In the genomic region with DNA sequence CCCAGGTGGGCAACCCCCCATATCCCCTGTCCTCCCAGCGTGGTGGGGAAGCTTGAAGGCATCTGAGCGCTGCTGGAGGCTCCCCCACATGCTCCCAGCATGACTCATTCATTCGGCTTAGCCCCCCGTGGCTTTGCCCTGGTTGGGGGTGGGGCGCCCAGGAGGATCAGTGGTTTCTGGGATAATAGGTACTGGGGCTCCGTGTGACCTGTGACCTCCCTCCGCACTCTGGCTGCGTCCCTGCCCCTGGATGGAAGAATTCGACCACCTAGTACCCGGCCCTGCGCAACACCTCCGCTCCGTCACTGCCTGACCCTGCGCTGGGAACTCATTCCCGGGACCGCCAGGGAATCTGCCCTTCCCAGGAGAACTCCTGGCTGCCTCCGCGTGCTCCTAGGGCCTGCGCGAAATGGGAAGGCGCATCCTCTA, we compare ENCODE assay signal across 9 cellular contexts. TPM values are rescaled to one million over a fixed set of nuclear protein-coding genes. Genes with fewer than 3 reads are reported as not detected.
A peak's percentile ranks its signal among the peaks of the same experiment; 100 is the strongest.
DNase-seq lines count a peak whose midpoint lies in the region; ATAC-seq, FAIRE-seq and TF ChIP-seq lines count a peak whose summit lies in the region.
"Had no signal": no experiment of that assay in that cellular context is flagged by ENCODE, and none has a peak within 500 bp of the region (broad histone marks: within the 10 kb centered on the region; RNA-seq: fewer than 3 reads in every experiment).

No MANE protein-coding gene starts in this region.

- peaks cover 84% of the 10 kb centered on the region for H3K27me3 Mint-ChIP-seq in nephron progenitor cell (ENCODE audit: low read depth, poor library complexity)

- ATAC-seq in Panc1 = peak; percentile 25

- H3K27ac Mint-ChIP-seq in nephron progenitor cell = no peak overlapping the region

- in situ Hi-C loops in Panc1 (cut with HindIII; ENCODE audit: low pct_unique_long_range_greater_than_20kb, low sequenced_read_pairs) = no loop called here

- no peak for TF ChIP-seq CTCF in Panc1 (IDR thresholded peaks at IDR 0.05)
- no peak for TF ChIP-seq CTCF in fibroblast of villous mesenchyme (IDR thresholded peaks at IDR 0.05; ENCODE audit: insufficient read depth, low read depth, low read length)
- no peak for TF ChIP-seq CTCF in nephron progenitor cell (IDR thresholded peaks at IDR 0.05)

- H3K9me3 ChIP-seq in ES-I3 (ENCODE audit: control insufficient read depth, insufficient read depth, low read length) = peaks cover 4% of the 10 kb centered on the region; the same call in 1 of the 2 replicates
- H3K9me3 ChIP-seq in Panc1 (ENCODE audit: control insufficient read depth, insufficient read depth, low read depth, low read length) = no peaks in the 10 kb centered on the region

- H3K9ac ChIP-seq in ES-I3 (ENCODE audit: low read depth, low read length) = peak overlapping the region; percentile 45

- no peaks in the 10 kb centered on the region for H3K9me3 Mint-ChIP-seq in nephron progenitor cell

- no peaks in the 10 kb centered on the region for H3K36me3 ChIP-seq in ES-I3 (ENCODE audit: insufficient read depth, low read length)
- no peaks in the 10 kb centered on the region for H3K36me3 ChIP-seq in Panc1 (ENCODE audit: control insufficient read depth, insufficient read depth, low read length)

- peaks cover 28% of the 10 kb centered on the region for H3K4me1 ChIP-seq in ES-I3 (ENCODE audit: insufficient read depth, low read length)
- H3K4me1 ChIP-seq in Panc1 (ENCODE audit: control insufficient read depth, insufficient read depth, low read length) = peaks cover 17% of the 10 kb centered on the region

- TF ChIP-seq POLR2A in GM12891 (IDR thresholded peaks at IDR 0.05; ENCODE audit: low read depth, low read length) = no peak

- peak overlapping the region in 1 of 2 experiments; percentile 29; a peak in 2 of 4 replicates for H3K4me3 ChIP-seq in Panc1 (ENCODE audit: low read depth in 2 of 2, low read length in 2 of 2)
- H3K4me3 ChIP-seq in fibroblast of villous mesenchyme (ENCODE audit: low read depth, low read length) = peak overlapping the region; percentile 9

- H3K4me3 Mint-ChIP-seq in nephron progenitor cell = peak overlapping the region; percentile 80

- FAIRE-seq in GM12891 (lab: Jason Lieb, UNC) = no peak

- H3K27ac ChIP-seq in Panc1 (ENCODE audit: low read length) = no peak overlapping the region

- H3K4me1 Mint-ChIP-seq in nephron progenitor cell = peaks cover 39% of the 10 kb centered on the region

- intact Hi-C loops in Panc1 (cut with micrococcal nuclease; ENCODE audit: unreplicated experiment) = loop anchor here (10.0 kb wide), 1 partner anchor 349 kb away; no protein-coding TSS in a partner anchor

- POLR2A ChIA-PET in Panc1 (lab: Charles Lee) = no interaction called here

- no peak for DNase-seq in Panc1 (ENCODE audit: low read depth, low spot score)
- DNase-seq in fibroblast of villous mesenchyme (ENCODE audit: low read depth) = peak; percentile 9
- DNase-seq in nephron progenitor cell = peak; percentile 47
- DNase-seq in GM12891 (ENCODE audit: insufficient read length, low spot score) = no peak
- DNase-seq in stimulated activated CD4-positive, alpha-beta T cell treated with anti-CD3 and anti-CD28 coated beads, Interleukin-1b, Interleukin-23, amount 100 ng/mL, for 48 hours = no peak
- no peak for DNase-seq in HCEC 1CT
- no peak for DNase-seq in germinal center (ENCODE audit: low spot score)
- DNase-seq: activated CD4-positive, alpha-beta T cell treated with anti-CD3 and anti-CD28 coated beads for 4 hours had no signal

- CTCF ChIA-PET in Panc1 (lab: Charles Lee) = no interaction called here

- no peaks in the 10 kb centered on the region for H3K36me3 Mint-ChIP-seq in nephron progenitor cell (ENCODE audit: low read depth)

- no TSS peak for BruUV-seq in Panc1 (replicated peaks; lab: Mats Ljungman, UMichigan)

- H3K27me3 ChIP-seq in Panc1 (ENCODE audit: control insufficient read depth, insufficient read depth, low read length) = peaks cover 26% of the 10 kb centered on the region

TF ChIP-seq in GM12891, 5 proteins besides CTCF, POLR2A, EP300 and RAD21:
- TF ChIP-seq PAX5 (IDR thresholded peaks at IDR 0.05; ENCODE audit: insufficient read depth, low read length, severe bottlenecking) (no peak), SPI1 (IDR thresholded peaks at IDR 0.05; ENCODE audit: low read depth, low read length) (no peak), TAF1 (IDR thresholded peaks at IDR 0.05; ENCODE audit: low read depth, low read length) (no peak), POU2F2 (IDR thresholded peaks at IDR 0.05; ENCODE audit: low read depth, low read length) (no peak), POLR2AphosphoS5 (IDR thresholded peaks at IDR 0.05; ENCODE audit: low read depth, low read length) (no peak)

RNA-seq across cellular contexts. Expression of gene TMEM132B, which starts 0.9 kb away (rescaled TPM):
- 0.26 TPM for total RNA-seq in Panc1 (2021; ENCODE audit: unreplicated experiment)
- 0.18 TPM for polyA plus RNA-seq in Panc1 (2012; ENCODE audit: insufficient read length)
- 5.5 and 10.4 TPM in 2 replicates for total RNA-seq in fibroblast of villous mesenchyme
- 0.26 TPM for polyA plus RNA-seq in GM12891 (2012; ENCODE audit: low read depth, missing spikeins)

Comparison
In these comparisons a context has a peak if more than half of its experiments do, and no peak if none do; other contexts are left out.
1. DNase-seq: peak in fibroblast of villous mesenchyme (single experiment) and nephron progenitor cell (single experiment); none in Panc1 (single experiment), GM12891 (single experiment), stimulated activated CD4-positive, alpha-beta T cell treated with anti-CD3 and anti-CD28 coated beads, Interleukin-1b, Interleukin-23, amount 100 ng/mL, for 48 hours (single experiment), HCEC 1CT (single experiment) and germinal center (single experiment).